Comparison of ENCODE assay signal across 29 cellular contexts in genomic region chr3:170852307-170852706, GRCh38.
"Had no signal": no experiment of that assay in that cellular context is flagged by ENCODE, and none has a peak within 500 bp of the region (broad histone marks: within the 10 kb centered on the region; RNA-seq: fewer than 3 reads in every experiment).

No MANE protein-coding gene starts in this region.

- H3K27me3 ChIP-seq: adrenal gland, body of pancreas, breast epithelium, MG63 had no signal

- H3K4me1 Mint-ChIP-seq: IgD-negative memory B cell had no signal

- H3K36me3 Mint-ChIP-seq: activated naive CD4-positive, alpha-beta T cell treated with anti-CD3 and anti-CD28 coated beads, Interleukin-2, amount 50 U/mL, for 24 hours; activated naive CD8-positive, alpha-beta T cell treated with anti-CD3 and anti-CD28 coated beads, Interleukin-2, amount 10 ng/mL, durations not matched to agents 7 days and 5 days; IgD-negative memory B cell had no signal

- H3K4me2 ChIP-seq: PC-9 had no signal

- H3K4me3 ChIP-seq: adrenal gland, body of pancreas, breast epithelium, MG63, PC-9 had no signal

- ATAC-seq: activated CD8-positive, alpha-beta T cell treated with anti-CD3 and anti-CD28 coated beads, Interleukin-2, amount 10 ng/mL, durations not matched to agents 7 days and 5 days; body of pancreas; Right ventricle myocardium inferior had no signal

- H3K27ac Mint-ChIP-seq: activated CD4-positive, alpha-beta T cell treated with anti-CD3 and anti-CD28 coated beads, Interleukin-2, amount 10 ng/mL, durations not matched to agents 24 days and 14 days; activated CD8-positive, alpha-beta T cell treated with anti-CD3 and anti-CD28 coated beads, Interleukin-2, amount 10 ng/mL, durations not matched to agents 7 days and 5 days; activated naive CD4-positive, alpha-beta T cell treated with anti-CD3 and anti-CD28 coated beads, Interleukin-2, amount 50 U/mL, for 24 hours; activated naive CD8-positive, alpha-beta T cell treated with anti-CD3 and anti-CD28 coated beads, Interleukin-2, amount 10 ng/mL, durations not matched to agents 7 days and 5 days; activated T-cell treated with anti-CD3 and anti-CD28 coated beads, Interleukin-2, amount 50 U/mL, for 24 hours; activated T-helper 2 cell treated with anti-CD3 and anti-CD28 coated beads, Interferon-gamma antibody, Interleukin-2, Interleukin-4, amounts not matched to agents 10 μg/mL and 5 μg/mL and 100 μg/mL, durations not matched to agents 14 hours and 24 hours and 36 hours; IgD-negative memory B cell; T-helper 1 cell treated with Interleukin-12 subunit alpha and Interleukin-12 subunit beta and Interleukin-4 antibody, amounts not matched to agents 30 μg/mL and 1 μg/mL, for 36 hours; T-helper 2 cell treated with Interferon-gamma antibody and Interleukin-4, amounts not matched to agents 5 μg/mL and 100 μg/mL, for 36 hours had no signal

- DNase-seq: activated CD4-positive, alpha-beta T cell treated with anti-CD3 and anti-CD28 coated beads, Interleukin-2, amount 10 ng/mL, durations not matched to agents 24 days and 14 days; activated CD4-positive, alpha-beta T cell treated with anti-CD3 and anti-CD28 coated beads, Interleukin-2, amount 50 U/mL, for 4 hours; activated CD8-positive, alpha-beta T cell treated with anti-CD3 and anti-CD28 coated beads, Interleukin-2, amount 10 ng/mL, durations not matched to agents 7 days and 5 days; activated gamma-delta T cell; activated naive CD4-positive, alpha-beta T cell treated with Interleukin-2 at 50 U/mL for 16 hours; activated naive CD8-positive, alpha-beta T cell treated with anti-CD3 and anti-CD28 coated beads, Interleukin-2, amount 10 ng/mL, durations not matched to agents 7 days and 5 days; activated T-cell treated with anti-CD3 and anti-CD28 coated beads, Interleukin-2, amount 50 U/mL, for 24 hours; adrenal gland; body of pancreas; Kasumi-1; KG1; MG63; NCI-H1048; NCI-H1436 treated with DMSO at 0.1 percent for 48 hours; NCI-H1694 treated with DMSO at 0.1 percent for 48 hours; NCI-H2029; NCI-H345; NCI-H524 treated with DMSO at 0.1 percent for 48 hours; NK-92 treated with Interleukin-12 subunit alpha and Interleukin-12 subunit beta, amount 100 ng/mL, for 24 hours; PC-9; SIG-M5 had no signal

- H3K9me3 ChIP-seq: adrenal gland, body of pancreas, breast epithelium, MG63 had no signal

- H3K27ac ChIP-seq: adrenal gland, body of pancreas, breast epithelium, PC-9, RWPE1 had no signal

- H3K36me3 ChIP-seq: adrenal gland, breast epithelium, MG63 had no signal

- H3K4me1 ChIP-seq: adrenal gland, breast epithelium had no signal

- H3K27me3 Mint-ChIP-seq: activated naive CD4-positive, alpha-beta T cell treated with anti-CD3 and anti-CD28 coated beads, Interleukin-2, amount 50 U/mL, for 24 hours had no signal

- H2AFZ ChIP-seq: PC-9 had no signal

- H3K4me3 Mint-ChIP-seq: activated CD4-positive, alpha-beta T cell treated with anti-CD3 and anti-CD28 coated beads, Interleukin-2, amount 10 ng/mL, durations not matched to agents 24 days and 14 days; activated CD8-positive, alpha-beta T cell treated with anti-CD3 and anti-CD28 coated beads, Interleukin-2, amount 10 ng/mL, durations not matched to agents 7 days and 5 days; activated naive CD4-positive, alpha-beta T cell treated with anti-CD3 and anti-CD28 coated beads, Interleukin-2, amount 50 U/mL, for 24 hours; activated naive CD8-positive, alpha-beta T cell treated with anti-CD3 and anti-CD28 coated beads, Interleukin-2, amount 10 ng/mL, durations not matched to agents 7 days and 5 days; activated T-cell treated with anti-CD3 and anti-CD28 coated beads, Interleukin-2, amount 50 U/mL, for 24 hours; IgD-negative memory B cell; T-helper 1 cell treated with Interleukin-12 subunit alpha and Interleukin-12 subunit beta and Interleukin-4 antibody, amounts not matched to agents 30 μg/mL and 1 μg/mL, for 36 hours; T-helper 2 cell treated with Interferon-gamma antibody and Interleukin-4, amounts not matched to agents 5 μg/mL and 100 μg/mL, for 36 hours had no signal

- H3K9me3 Mint-ChIP-seq: activated CD4-positive, alpha-beta T cell treated with anti-CD3 and anti-CD28 coated beads, Interleukin-2, amount 10 ng/mL, durations not matched to agents 24 days and 14 days; activated naive CD4-positive, alpha-beta T cell treated with anti-CD3 and anti-CD28 coated beads, Interleukin-2, amount 50 U/mL, for 24 hours; activated naive CD8-positive, alpha-beta T cell treated with anti-CD3 and anti-CD28 coated beads, Interleukin-2, amount 10 ng/mL, durations not matched to agents 7 days and 5 days; activated T-cell treated with anti-CD3 and anti-CD28 coated beads, Interleukin-2, amount 50 U/mL, for 24 hours; activated T-helper 2 cell treated with anti-CD3 and anti-CD28 coated beads, Interferon-gamma antibody, Interleukin-2, Interleukin-4, amounts not matched to agents 10 μg/mL and 5 μg/mL and 100 μg/mL, durations not matched to agents 14 hours and 24 hours and 36 hours; IgD-negative memory B cell; T-helper 1 cell treated with Interleukin-12 subunit alpha and Interleukin-12 subunit beta and Interleukin-4 antibody, amounts not matched to agents 30 μg/mL and 1 μg/mL, for 36 hours; T-helper 2 cell treated with Interferon-gamma antibody and Interleukin-4, amounts not matched to agents 5 μg/mL and 100 μg/mL, for 36 hours had no signal
